ENCODE assay signal across 19 cellular contexts in genomic region chr7:155430606-155431005, GRCh38. TPM values are rescaled to one million over a fixed set of nuclear protein-coding genes. Genes with fewer than 3 reads are reported as not detected.
DNase-seq lines count a peak whose midpoint lies in the region; ATAC-seq and TF ChIP-seq lines count a peak whose summit lies in the region.
"Had no signal": no experiment of that assay in that cellular context is flagged by ENCODE, and none has a peak within 500 bp of the region (broad histone marks: within the 10 kb centered on the region; RNA-seq: fewer than 3 reads in every experiment).

No MANE protein-coding gene starts in this region.

- H3K9me3 ChIP-seq in neuronal stem cell (replicated peaks in 1 of 2; ENCODE audit: control insufficient read depth in 2 of 2, insufficient read depth in 1 of 2, low read depth in 1 of 2, low read length in 2 of 2) (no peaks in the 10 kb centered on the region), spleen (peaks cover 0 to 4% (median 0%) of the 10 kb centered on the region in 8 donors), GM23248 (ENCODE audit: low read depth) (no peaks in the 10 kb centered on the region)
- H3K9me3 ChIP-seq: BE2C, Caco-2 had no signal

- intact Hi-C loops in spleen (cut with DNase I; ENCODE audit: low total_unique reads), result no loop called here

- H3K27ac Mint-ChIP-seq in chondrocyte (ENCODE audit: unreplicated experiment), result no peak overlapping the region
- no peak overlapping the region for H3K27ac Mint-ChIP-seq in natural killer cell treated with Interleukin-12 subunit alpha and Interleukin-12 subunit beta and Interleukin-15 and Interleukin-18, amount 100 ng/mL, for 72 hours
- H3K27ac Mint-ChIP-seq: CD4-positive, alpha-beta T cell; CD8-positive, alpha-beta T cell had no signal

- H3K4me1 Mint-ChIP-seq in chondrocyte (ENCODE audit: low read depth), result no peaks in the 10 kb centered on the region
- no peaks in the 10 kb centered on the region for H3K4me1 Mint-ChIP-seq in natural killer cell treated with Interleukin-12 subunit alpha and Interleukin-12 subunit beta and Interleukin-15 and Interleukin-18, amount 100 ng/mL, for 72 hours (ENCODE audit: low read depth in 2 of 2)

- H2BK15ac ChIP-seq in neuronal stem cell (ENCODE audit: low read length), result no peak overlapping the region

- H3K9me3 Mint-ChIP-seq in chondrocyte (ENCODE audit: low read depth), result peaks cover 6% of the 10 kb centered on the region
- H3K9me3 Mint-ChIP-seq in natural killer cell treated with Interleukin-12 subunit alpha and Interleukin-12 subunit beta and Interleukin-15 and Interleukin-18, amount 100 ng/mL, for 72 hours, result no peaks in the 10 kb centered on the region
- H3K9me3 Mint-ChIP-seq: CD4-positive, alpha-beta T cell; CD8-positive, alpha-beta T cell had no signal

- no peak overlapping the region for H3K4me3 Mint-ChIP-seq in chondrocyte (ENCODE audit: unreplicated experiment)
- H3K4me3 Mint-ChIP-seq in natural killer cell treated with Interleukin-12 subunit alpha and Interleukin-12 subunit beta and Interleukin-15 and Interleukin-18, amount 100 ng/mL, for 72 hours, result no peak overlapping the region
- H3K4me3 Mint-ChIP-seq: CD4-positive, alpha-beta T cell; CD8-positive, alpha-beta T cell had no signal

- H2BK5ac ChIP-seq in neuronal stem cell (ENCODE audit: low read length), result no peak overlapping the region

- H3K27ac ChIP-seq in neuronal stem cell (replicated peaks; ENCODE audit: low read length) (no peak overlapping the region), spleen (no peak overlapping the region), GM23248 (no peak overlapping the region)
- H3K27ac ChIP-seq: BLaER1 had no signal

- TF ChIP-seq POLR2A in spleen (IDR thresholded peaks at IDR 0.05), result no peak

- TF ChIP-seq CTCF in chondrocyte (IDR thresholded peaks at IDR 0.05) (no peak), spleen (IDR thresholded peaks at IDR 0.05 in 8 of 11, conservative IDR thresholded peaks at IDR 0.05 in 3 of 11) (no peak)

- no peaks in the 10 kb centered on the region for H3K79me1 ChIP-seq in neuronal stem cell (ENCODE audit: low read depth, low read length)

- DNase-seq in chondrocyte (ENCODE audit: low spot score) (peak; percentile 59), neuronal stem cell (ENCODE audit: low spot score) (no peak), spleen (peak; percentile 18), GM23248 (no peak)
- no peak for DNase-seq in natural killer cell treated with Interleukin-12 subunit alpha and Interleukin-12 subunit beta and Interleukin-15 and Interleukin-18, amount 100 ng/mL, for 72 hours (ENCODE audit: low spot score)
- DNase-seq: 8988T; ACHN; BE2C; C1 segment of cervical spinal cord; Caco-2; Calu3; CD4-positive, alpha-beta T cell; CD8-positive, alpha-beta T cell; DMS79 treated with DMSO at 0.1 percent for 48 hours; GF-D8 had no signal

- H3K36me3 Mint-ChIP-seq in chondrocyte (ENCODE audit: low read depth), result no peaks in the 10 kb centered on the region
- no peaks in the 10 kb centered on the region for H3K36me3 Mint-ChIP-seq in natural killer cell treated with Interleukin-12 subunit alpha and Interleukin-12 subunit beta and Interleukin-15 and Interleukin-18, amount 100 ng/mL, for 72 hours
- H3K36me3 Mint-ChIP-seq: CD8-positive, alpha-beta T cell had no signal

- no peaks in the 10 kb centered on the region for H3K79me2 ChIP-seq in GM23248 (ENCODE audit: insufficient read depth)

- H2AFZ ChIP-seq in neuronal stem cell (ENCODE audit: low read length) (no peak overlapping the region), GM23248 (no peak overlapping the region)

- WGBS in neuronal stem cell (ENCODE audit: extremely low coverage in 2 of 2, insufficient read length in 2 of 2, insufficient replicate concordance in 1 of 2), 2 donors, result no CpG with 5 or more reads among the region's 10 CpGs
- 67 to 76% (median 73%) methylated on average over 10 of the region's 10 CpGs for WGBS in spleen, 5 donors
- WGBS in GM23248 (ENCODE audit: low coverage in 1 of 2, low lambda C conversion rate in 2 of 2, missing lambda C conversion rate in 2 of 2), 2 experiments, result 26 to 27% methylated on average over 10 of the region's 10 CpGs

- H4K20me1 ChIP-seq in GM23248 (ENCODE audit: insufficient read depth), result no peaks in the 10 kb centered on the region
- H4K20me1 ChIP-seq: BLaER1 had no signal

- H4K91ac ChIP-seq in neuronal stem cell (ENCODE audit: low read depth, low read length, poor library complexity), result no peak overlapping the region

- no peaks in the 10 kb centered on the region for H3K4me1 ChIP-seq in neuronal stem cell (ENCODE audit: control insufficient read depth in 2 of 2, insufficient read depth in 1 of 2, low read depth in 1 of 2, low read length in 2 of 2)
- H3K4me1 ChIP-seq in spleen, result no peaks in the 10 kb centered on the region
- no peaks in the 10 kb centered on the region for H3K4me1 ChIP-seq in GM23248 (ENCODE audit: insufficient read depth)
- H3K4me1 ChIP-seq: BE2C, Caco-2 had no signal

- H2BK12ac ChIP-seq in neuronal stem cell (ENCODE audit: low read length), result no peak overlapping the region

- ATAC-seq in GM19467 (IDR thresholded peaks at IDR 0.05; ENCODE audit: unreplicated experiment), result no peak
- ATAC-seq in natural killer cell treated with Interleukin-12 subunit alpha and Interleukin-12 subunit beta and Interleukin-15 and Interleukin-18, amount 100 ng/mL, for 72 hours, result no peak
- ATAC-seq: CD8-positive, alpha-beta T cell had no signal

- peaks cover 76% of the 10 kb centered on the region for H3K27me3 Mint-ChIP-seq in chondrocyte (ENCODE audit: low read depth)
- peaks cover 24 to 27% of the 10 kb centered on the region in 2 donors for H3K27me3 Mint-ChIP-seq in natural killer cell treated with Interleukin-12 subunit alpha and Interleukin-12 subunit beta and Interleukin-15 and Interleukin-18, amount 100 ng/mL, for 72 hours

- H3K27me3 ChIP-seq in neuronal stem cell (ENCODE audit: control insufficient read depth in 3 of 3, insufficient read depth in 3 of 3, low read depth in 1 of 3, low read length in 3 of 3) (peaks cover 0 to 62% (median 0%) of the 10 kb centered on the region in 3 experiments), spleen (replicated peaks in 1 of 7) (peaks cover 0 to 80% (median 0%) of the 10 kb centered on the region in 7 donors), GM23248 (replicated peaks; ENCODE audit: insufficient read depth) (peaks cover 48% of the 10 kb centered on the region)

- H3K4me2 ChIP-seq in neuronal stem cell (ENCODE audit: insufficient read depth, low read length, poor library complexity, severe bottlenecking), result no peak overlapping the region
- no peak overlapping the region for H3K4me2 ChIP-seq in GM23248 (ENCODE audit: unreplicated experiment)
- H3K4me2 ChIP-seq: BLaER1 had no signal

- H3K36me3 ChIP-seq in neuronal stem cell (replicated peaks in 1 of 2; ENCODE audit: control insufficient read depth in 2 of 2, insufficient read depth in 2 of 2, low read length in 2 of 2) (no peaks in the 10 kb centered on the region), spleen (no peaks in the 10 kb centered on the region), GM23248 (ENCODE audit: low read depth) (no peaks in the 10 kb centered on the region)
- H3K36me3 ChIP-seq: BE2C, BLaER1 had no signal

- no peak overlapping the region for H3K23ac ChIP-seq in neuronal stem cell (ENCODE audit: low read depth, low read length, poor library complexity)

- no peak overlapping the region for H3K14ac ChIP-seq in neuronal stem cell (ENCODE audit: low read length)

- H3F3A ChIP-seq in GM23248 (ENCODE audit: insufficient read depth), result no peaks in the 10 kb centered on the region

- peak overlapping the region; percentile 46 for H3K18ac ChIP-seq in neuronal stem cell (ENCODE audit: low read length)

- no peak overlapping the region for H3K9ac ChIP-seq in neuronal stem cell (ENCODE audit: low read depth, low read length, poor library complexity)
- H3K9ac ChIP-seq in GM23248, result no peak overlapping the region
- H3K9ac ChIP-seq: BLaER1 had no signal

- no peak overlapping the region for H2AK5ac ChIP-seq in neuronal stem cell (ENCODE audit: low read depth, low read length)

- H3K9me2 ChIP-seq in GM23248 (ENCODE audit: insufficient read depth), result no peaks in the 10 kb centered on the region

- H2BK120ac ChIP-seq in neuronal stem cell (ENCODE audit: low read depth, low read length), result no peak overlapping the region

- in situ Hi-C loops in GM23248 (cut with MboI), result no loop called here

- no peak overlapping the region for H3K4ac ChIP-seq in neuronal stem cell (ENCODE audit: low read length)

- no peak overlapping the region for H3K4me3 ChIP-seq in neuronal stem cell (ENCODE audit: low read length in 2 of 2)
- no peak overlapping the region for H3K4me3 ChIP-seq in spleen
- no peak overlapping the region for H3K4me3 ChIP-seq in GM23248
- H3K4me3 ChIP-seq: BLaER1 had no signal

- no peak overlapping the region for H4K8ac ChIP-seq in neuronal stem cell (ENCODE audit: low read depth, low read length)

RNA-seq across cellular contexts. Expression of gene EN2, which starts 27.3 kb away (rescaled TPM):
- total RNA-seq in chondrocyte (0.15 to 0.99 TPM (median 0.15 TPM) in 3 replicates), spleen (not detected)
- not detected for polyA plus RNA-seq in neuronal stem cell (2013, experiment 1 of 2)
- not detected for polyA plus RNA-seq in neuronal stem cell (2013, experiment 2 of 2)
- polyA plus RNA-seq in spleen (under 1 TPM in 2 of 3 donors, not detected in 1; 0.03 to 0.04 TPM), GM23248 (2016; fragmentation: Nextera tagmentation; extraction: Ambion mirVana) (not detected in 2 replicates)
- total RNA-seq in GM23248 (2014; rRNA removed; shearing (Covaris generic)), result not detected in 2 replicates
- total RNA-seq in natural killer cell treated with Interleukin-12 subunit alpha and Interleukin-12 subunit beta and Interleukin-15 and Interleukin-18, amount 100 ng/mL, for 72 hours, result under 1 TPM in 1 of 2 donors, not detected in 1; 0.07 TPM
- total RNA-seq: A673; CD4-positive, alpha-beta T cell; CD8-positive, alpha-beta T cell had no signal
- polyA plus RNA-seq: AG04450 had no signal

Comparison
In these comparisons a context has a peak if more than half of its experiments do, and no peak if none do; other contexts are left out.
1. DNase-seq: peak in chondrocyte (single experiment) and spleen (single experiment); none in neuronal stem cell (single experiment), GM23248 (single experiment) and natural killer cell treated with Interleukin-12 subunit alpha and Interleukin-12 subunit beta and Interleukin-15 and Interleukin-18, amount 100 ng/mL, for 72 hours (single experiment).